6 cellular contexts compared by ENCODE assay signal in the genomic region with DNA sequence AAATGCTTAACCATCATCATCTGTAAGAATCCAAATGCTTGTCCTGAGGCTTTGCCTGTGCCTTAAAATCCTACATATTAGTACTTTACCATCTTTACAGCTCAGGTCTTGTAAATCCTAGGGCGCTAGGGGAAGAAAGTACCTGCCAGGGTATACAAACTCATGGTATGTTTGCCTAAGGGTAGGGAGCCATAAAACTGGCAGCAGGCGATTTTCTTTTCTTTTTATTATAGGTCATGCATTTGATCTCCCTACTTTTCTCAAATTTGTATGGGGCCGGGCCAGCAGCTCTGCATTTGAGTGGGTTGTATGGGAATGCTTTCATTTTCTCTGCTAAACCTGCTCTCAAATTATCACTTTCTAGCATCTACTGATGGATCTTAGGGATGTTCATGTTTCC.
"Had no signal": no experiment of that assay in that cellular context is flagged by ENCODE, and none has a peak within 500 bp of the region (broad histone marks: within the 10 kb centered on the region; RNA-seq: fewer than 3 reads in every experiment).

No MANE protein-coding gene starts in this region.

- DNase-seq: H9, HCEC 1CT, IMR-90, KG1 had no signal

- ATAC-seq: GM23338, K562 had no signal

- H3K4me3 ChIP-seq: GM23338, K562 had no signal
